8 cellular contexts compared by ENCODE assay signal in genomic region chr10:8130973-8131911, GRCh38.
DNase-seq lines count a peak whose midpoint lies in the region; ATAC-seq and TF ChIP-seq lines count a peak whose summit lies in the region.

No MANE protein-coding gene starts in this region.

- H3K4me3 ChIP-seq in lower leg skin (ENCODE audit: low read depth, poor library complexity, severe bottlenecking): no peak overlapping the region

- intact Hi-C loops in lower leg skin (cut with DNase I; ENCODE audit: low total_unique reads): no loop called here

- peak; percentile 13 for DNase-seq in SW480 (ENCODE audit: low spot score)
- peak; percentile 60 for DNase-seq in stimulated activated CD4-positive, alpha-beta T cell treated with anti-CD3 and anti-CD28 coated beads, Interleukin-15, amount 100 ng/mL, for 24 hours
- DNase-seq in activated gamma-delta T cell treated with Interleukin-2 at 50 U/mL for 16 hours: no peak
- DNase-seq in DMS153 treated with DMSO at 0.1 percent for 48 hours (lab: John Stamatoyannopoulos, UW; ENCODE audit: unreplicated experiment): no peak
- no peak for DNase-seq in lower leg skin (ENCODE audit: low spot score in 2 of 2)
- DNase-seq in NCI-H69 (lab: John Stamatoyannopoulos, UW): no peak

- WGBS in lower leg skin, 2 donors: 57 to 58% methylated on average over 8 of the region's 8 CpGs

- no peak for TF ChIP-seq POLR2A in lower leg skin (IDR thresholded peaks at IDR 0.05)

- no peak for TF ChIP-seq CTCF in lower leg skin (IDR thresholded peaks at IDR 0.05)

- ATAC-seq in GM19397 (IDR thresholded peaks at IDR 0.05; ENCODE audit: unreplicated experiment) (peak; percentile 49), HG03060 (IDR thresholded peaks at IDR 0.05; ENCODE audit: low read depth, unreplicated experiment) (peak; percentile 67)

Comparison
In these comparisons a context has a peak if more than half of its experiments do, and no peak if none do; other contexts are left out.
1. DNase-seq: peak in SW480 (single experiment) and stimulated activated CD4-positive, alpha-beta T cell treated with anti-CD3 and anti-CD28 coated beads, Interleukin-15, amount 100 ng/mL, for 24 hours (single experiment); none in activated gamma-delta T cell treated with Interleukin-2 at 50 U/mL for 16 hours (single experiment), DMS153 treated with DMSO at 0.1 percent for 48 hours (single experiment), lower leg skin (0 of 2) and NCI-H69 (single experiment).